Comparison of ENCODE assay signal across 7 cellular contexts in the genomic region with DNA sequence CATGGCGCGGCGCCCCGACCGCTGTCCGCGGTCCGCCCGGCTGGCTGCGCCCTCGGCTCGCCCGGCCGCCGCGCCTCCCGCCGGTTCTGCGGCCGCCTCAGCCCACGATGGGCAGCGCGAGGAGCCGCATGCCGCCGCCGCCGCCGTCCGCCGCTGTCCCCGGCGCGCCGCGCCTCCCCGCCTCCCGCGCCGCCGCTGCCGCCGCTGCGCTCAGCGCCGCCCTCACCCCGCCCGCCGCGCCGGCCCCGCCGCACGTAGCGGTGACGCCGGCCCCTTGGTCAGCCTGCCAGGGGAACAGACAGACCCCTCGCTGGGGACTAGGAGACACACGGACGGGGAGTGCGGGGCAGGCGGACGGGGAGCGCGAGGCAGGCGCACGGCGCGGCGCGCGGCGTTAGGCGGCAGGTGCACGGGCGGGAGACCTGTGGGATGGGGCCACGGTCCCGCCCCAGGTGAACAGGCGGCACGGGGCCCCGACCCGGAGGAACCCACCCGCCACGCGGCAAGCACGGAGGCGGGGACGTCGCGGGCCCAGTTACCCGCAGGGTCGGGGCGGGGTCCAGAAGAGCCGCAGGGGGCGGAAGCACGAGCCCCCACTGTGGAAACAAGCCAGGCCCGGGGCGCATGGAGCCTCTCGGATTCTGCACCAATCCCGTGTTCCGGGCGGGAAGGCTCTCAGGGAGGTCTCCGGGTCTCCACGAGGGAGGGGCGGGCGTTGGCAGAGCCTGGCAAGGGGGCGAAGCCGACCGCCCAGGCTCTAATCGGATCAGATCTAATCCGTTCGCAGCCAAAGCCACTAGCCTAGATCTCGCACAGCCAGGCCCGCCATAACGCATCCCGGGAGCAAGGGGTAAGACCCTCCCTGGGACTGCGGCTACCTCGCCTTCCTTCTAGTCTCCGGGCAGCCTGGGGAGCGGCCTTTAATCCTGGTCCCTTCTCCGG. TPM values are rescaled to one million over a fixed set of nuclear protein-coding genes. Genes with fewer than 3 reads are reported as not detected.
DNase-seq lines count a peak whose midpoint lies in the region; ATAC-seq and TF ChIP-seq lines count a peak whose summit lies in the region.

A gene with protein sequence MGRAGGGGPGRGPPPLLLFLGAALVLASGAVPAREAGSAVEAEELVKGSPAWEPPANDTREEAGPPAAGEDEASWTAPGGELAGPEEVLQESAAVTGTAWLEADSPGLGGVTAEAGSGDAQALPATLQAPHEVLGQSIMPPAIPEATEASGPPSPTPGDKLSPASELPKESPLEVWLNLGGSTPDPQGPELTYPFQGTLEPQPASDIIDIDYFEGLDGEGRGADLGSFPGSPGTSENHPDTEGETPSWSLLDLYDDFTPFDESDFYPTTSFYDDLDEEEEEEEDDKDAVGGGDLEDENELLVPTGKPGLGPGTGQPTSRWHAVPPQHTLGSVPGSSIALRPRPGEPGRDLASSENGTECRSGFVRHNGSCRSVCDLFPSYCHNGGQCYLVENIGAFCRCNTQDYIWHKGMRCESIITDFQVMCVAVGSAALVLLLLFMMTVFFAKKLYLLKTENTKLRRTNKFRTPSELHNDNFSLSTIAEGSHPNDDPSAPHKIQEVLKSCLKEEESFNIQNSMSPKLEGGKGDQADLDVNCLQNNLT (minus strand): TSS at position 175 of the 942 bp plus-strand sequence. CDS start 172 bp downstream, at position 3.

- peak within 1 kb of the TSS; percentile 13 for H3K9ac ChIP-seq in adipocyte (ENCODE audit: low read length)

- intact Hi-C loops in sciatic nerve (cut with DNase I): no loop called here

- H3K27me3 ChIP-seq in adipocyte (replicated peaks; ENCODE audit: control insufficient read depth, insufficient read depth, low read length) (peaks cover 29% of the 10 kb centered on the region), hepatocyte (peaks cover 30% of the 10 kb centered on the region)

- H3K79me2 ChIP-seq in hepatocyte: no peaks in the 10 kb centered on the region

- in situ Hi-C loops in GM13976 (cut with MboI; ENCODE audit: low sequenced_read_pairs, unreplicated experiment): no loop called here

- TF ChIP-seq CTCF in GM13976 (IDR thresholded peaks at IDR 0.05; ENCODE audit: borderline replicate concordance, control extremely low read depth, extremely low read depth, insufficient read depth, missing control alignments): no peak
- no peak for TF ChIP-seq CTCF in hepatocyte (IDR thresholded peaks at IDR 0.05; ENCODE audit: poor library complexity)

- no peaks in the 10 kb centered on the region for H4K20me1 ChIP-seq in hepatocyte (ENCODE audit: insufficient read depth, poor library complexity, severe bottlenecking)

- WGBS in hepatocyte (ENCODE audit: low lambda C conversion rate, missing lambda C conversion rate): 12% methylated on average over 26 of the region's 121 CpGs

- H3K4me3 ChIP-seq in adipocyte (ENCODE audit: low read length) (peak within 1 kb of the TSS; percentile 69), hepatocyte (peak within 1 kb of the TSS; percentile 75)

- peak within 1 kb of the TSS; percentile 100 for H3K4me2 ChIP-seq in hepatocyte

- H3K4me1 ChIP-seq in adipocyte (ENCODE audit: control insufficient read depth, insufficient read depth, low read length): peaks cover 10% of the 10 kb centered on the region
- H3K4me1 ChIP-seq in hepatocyte (ENCODE audit: insufficient read depth): peaks cover 5% of the 10 kb centered on the region

- H3K27ac ChIP-seq in hepatocyte: no peak within 1 kb of the TSS

- H2AFZ ChIP-seq in hepatocyte: peak within 1 kb of the TSS; percentile 81

- H3K36me3 ChIP-seq in adipocyte (ENCODE audit: control insufficient read depth, insufficient read depth, low read length, severe bottlenecking): no peaks in the 10 kb centered on the region
- no peaks in the 10 kb centered on the region for H3K36me3 ChIP-seq in hepatocyte (replicated peaks; ENCODE audit: insufficient read depth, low read depth)

- ATAC-seq in sciatic nerve (no peak), HG02840 (IDR thresholded peaks at IDR 0.05; ENCODE audit: low FRiP score, unreplicated experiment) (no peak)

- H3K9me3 ChIP-seq in adipocyte (ENCODE audit: control insufficient read depth, low read length) (no peaks in the 10 kb centered on the region), hepatocyte (ENCODE audit: low read depth) (no peaks in the 10 kb centered on the region)

- DNase-seq in GM13976 (ENCODE audit: low spot score) (peak; percentile 77), NCI-H82 treated with DMSO at 0.1 percent for 48 hours (lab: John Stamatoyannopoulos, UW; ENCODE audit: unreplicated experiment) (peak; percentile 48), adipocyte (ENCODE audit: low read depth) (peak; percentile 60), hepatocyte (ENCODE audit: low spot score) (peak; percentile 50), sciatic nerve (ENCODE audit: low spot score) (peak; percentile 59), OCI-M2 (lab: John Stamatoyannopoulos, UW; ENCODE audit: unreplicated experiment) (no peak)

- H3K9me2 ChIP-seq in hepatocyte (replicated peaks; ENCODE audit: insufficient read depth): no peaks in the 10 kb centered on the region

RNA-seq across cellular contexts. Expression of the gene that starts here (rescaled TPM):
- total RNA-seq in hepatocyte (0.44 and 0.47 TPM in 2 replicates), sciatic nerve (0.67 TPM)
- 0.32 and 0.34 TPM in 2 replicates for polyA plus RNA-seq in hepatocyte

Comparison
In these comparisons a context has a peak if more than half of its experiments do, and no peak if none do; other contexts are left out.
1. Peak in DNase-seq, H3K4me3 ChIP-seq and H3K4me2 ChIP-seq in hepatocyte; RNA of the gene not detected or under 1 TPM.
2. Peak in DNase-seq in sciatic nerve; RNA of the gene not detected or under 1 TPM.